In the genomic region with DNA sequence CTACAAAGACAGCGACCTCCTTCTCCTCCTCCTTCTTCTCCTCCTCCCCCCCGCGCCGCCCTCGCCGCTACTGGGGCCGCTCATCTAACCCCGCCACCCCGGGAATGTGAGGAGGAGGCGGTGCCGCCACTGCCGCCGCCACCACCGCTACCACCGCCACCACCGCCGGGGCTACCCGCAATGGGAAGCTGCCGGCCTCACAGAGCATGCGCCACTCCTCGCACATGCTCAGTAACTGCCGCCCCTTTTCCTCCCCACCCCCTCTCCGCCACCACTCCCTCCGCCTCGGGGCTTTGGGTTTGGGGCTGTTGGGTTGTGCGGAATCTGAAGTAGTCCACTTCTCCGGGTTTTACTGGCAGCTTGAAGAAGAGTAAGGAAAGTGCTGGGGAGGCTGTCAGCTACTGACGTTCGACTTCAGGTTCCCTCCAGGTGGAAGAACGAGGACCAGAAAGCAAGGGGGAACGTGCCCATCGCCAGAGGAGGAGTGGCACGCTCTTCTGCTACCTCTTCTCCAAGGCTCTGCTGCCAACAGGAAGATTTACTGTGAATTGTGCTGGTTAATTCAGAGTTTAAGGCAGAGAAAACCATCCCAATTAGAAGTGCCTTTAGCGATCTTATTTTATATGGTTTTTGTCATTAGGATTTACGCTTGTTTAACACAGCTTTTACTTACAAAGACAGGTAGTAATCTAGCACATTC, we compare ENCODE assay signal across 8 cellular contexts. TPM values are rescaled to one million over a fixed set of nuclear protein-coding genes. Genes with fewer than 3 reads are reported as not detected.
DNase-seq lines count a peak whose midpoint lies in the region; ATAC-seq, FAIRE-seq and TF ChIP-seq lines count a peak whose summit lies in the region.

A gene with protein sequence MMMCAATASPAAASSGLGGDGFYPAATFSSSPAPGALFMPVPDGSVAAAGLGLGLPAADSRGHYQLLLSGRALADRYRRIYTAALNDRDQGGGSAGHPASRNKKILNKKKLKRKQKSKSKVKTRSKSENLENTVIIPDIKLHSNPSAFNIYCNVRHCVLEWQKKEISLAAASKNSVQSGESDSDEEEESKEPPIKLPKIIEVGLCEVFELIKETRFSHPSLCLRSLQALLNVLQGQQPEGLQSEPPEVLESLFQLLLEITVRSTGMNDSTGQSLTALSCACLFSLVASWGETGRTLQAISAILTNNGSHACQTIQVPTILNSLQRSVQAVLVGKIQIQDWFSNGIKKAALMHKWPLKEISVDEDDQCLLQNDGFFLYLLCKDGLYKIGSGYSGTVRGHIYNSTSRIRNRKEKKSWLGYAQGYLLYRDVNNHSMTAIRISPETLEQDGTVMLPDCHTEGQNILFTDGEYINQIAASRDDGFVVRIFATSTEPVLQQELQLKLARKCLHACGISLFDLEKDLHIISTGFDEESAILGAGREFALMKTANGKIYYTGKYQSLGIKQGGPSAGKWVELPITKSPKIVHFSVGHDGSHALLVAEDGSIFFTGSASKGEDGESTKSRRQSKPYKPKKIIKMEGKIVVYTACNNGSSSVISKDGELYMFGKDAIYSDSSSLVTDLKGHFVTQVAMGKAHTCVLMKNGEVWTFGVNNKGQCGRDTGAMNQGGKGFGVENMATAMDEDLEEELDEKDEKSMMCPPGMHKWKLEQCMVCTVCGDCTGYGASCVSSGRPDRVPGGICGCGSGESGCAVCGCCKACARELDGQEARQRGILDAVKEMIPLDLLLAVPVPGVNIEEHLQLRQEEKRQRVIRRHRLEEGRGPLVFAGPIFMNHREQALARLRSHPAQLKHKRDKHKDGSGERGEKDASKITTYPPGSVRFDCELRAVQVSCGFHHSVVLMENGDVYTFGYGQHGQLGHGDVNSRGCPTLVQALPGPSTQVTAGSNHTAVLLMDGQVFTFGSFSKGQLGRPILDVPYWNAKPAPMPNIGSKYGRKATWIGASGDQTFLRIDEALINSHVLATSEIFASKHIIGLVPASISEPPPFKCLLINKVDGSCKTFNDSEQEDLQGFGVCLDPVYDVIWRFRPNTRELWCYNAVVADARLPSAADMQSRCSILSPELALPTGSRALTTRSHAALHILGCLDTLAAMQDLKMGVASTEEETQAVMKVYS (N-terminal part only) (minus strand): TSS at position 190 of the 700 bp plus-strand sequence. CDS start 319 bp downstream, outside the sequence.

- BruUV-seq in OCI-LY7 (replicated peaks; lab: Mats Ljungman, UMichigan), result no TSS peak
- no TSS peak for BruUV-seq in endothelial cell of umbilical vein (replicated peaks; lab: Mats Ljungman, UMichigan)

- no peaks in the 10 kb centered on the region for H3K9me2 ChIP-seq in OCI-LY7 (ENCODE audit: insufficient read depth, low read length)

- dilution Hi-C loops in endothelial cell of umbilical vein (cut with MboI; ENCODE audit: extremely low pct_ligation_motif_present, low sequenced_read_pairs), result no loop called here

- H3K4me3 ChIP-seq in OCI-LY7 (ENCODE audit: low read depth, low read length, poor library complexity, severe bottlenecking), result peak within 1 kb of the TSS; percentile 89
- peak within 1 kb of the TSS; percentile 49 to 92 (median 79) for H3K4me3 ChIP-seq in endothelial cell of umbilical vein (replicated peaks in 1 of 3; ENCODE audit: insufficient read depth in 1 of 3, low read depth in 1 of 3, low read length in 3 of 3)

- intact Hi-C loops in OCI-LY7 (cut with micrococcal nuclease; ENCODE audit: unreplicated experiment), result loop anchor here (1.0 to 5.0 kb wide), 2 partner anchors 300 to 370 kb away; a partner anchor contains a TSS
- intact Hi-C loops in endothelial cell of umbilical vein (cut with micrococcal nuclease), result loop anchor here (1.0 to 5.0 kb wide), 9 partner anchors 11 to 1790 kb away; a partner anchor contains a TSS

- peak; percentile 90 for FAIRE-seq in endothelial cell of umbilical vein (lab: Jason Lieb, UNC)

- CTCF ChIA-PET in OCI-LY7 (lab: Charles Lee; ENCODE audit: unreplicated experiment), result interaction anchor here (0.7 to 1.2 kb wide), 3 partner anchors 90 to 151 kb away, joined by 3 to 5 read pairs (median 3); no protein-coding TSS in a partner anchor
- CTCF ChIA-PET in endothelial cell of umbilical vein (lab: Charles Lee), result interaction anchor here (0.6 to 1.7 kb wide), 12 partner anchors 9 to 151 kb away, joined by 3 to 12 read pairs (median 3); no protein-coding TSS in a partner anchor

- H3K36me3 ChIP-seq in OCI-LY7 (ENCODE audit: insufficient read depth, low read length) (no peaks in the 10 kb centered on the region), endothelial cell of umbilical vein (ENCODE audit: control insufficient read depth in 2 of 2, extremely low read depth in 1 of 2, insufficient read depth in 2 of 2, low read length in 2 of 2) (no peaks in the 10 kb centered on the region)

- H2AFZ ChIP-seq in OCI-LY7 (ENCODE audit: low read length) (peak within 1 kb of the TSS; percentile 70), endothelial cell of umbilical vein (ENCODE audit: low read depth, low read length) (peak within 1 kb of the TSS; percentile 95)

- peak; percentile 89 for TF ChIP-seq POLR2A in endothelial cell of umbilical vein (IDR thresholded peaks at IDR 0.05; ENCODE audit: low read depth, low read length)

- no peaks in the 10 kb centered on the region for H3K27me3 ChIP-seq in endothelial cell of umbilical vein (ENCODE audit: control insufficient read depth in 2 of 2, insufficient read depth in 2 of 2, low read length in 2 of 2)

- peak; percentile 47 for ATAC-seq in GM21526 (IDR thresholded peaks at IDR 0.05; ENCODE audit: low FRiP score, unreplicated experiment)

- H3K27ac ChIP-seq in OCI-LY7 (ENCODE audit: low read depth, low read length, poor library complexity, severe bottlenecking), result peak within 1 kb of the TSS; percentile 97
- H3K27ac ChIP-seq in endothelial cell of umbilical vein (ENCODE audit: insufficient read depth, low read depth, low read length), result peak within 1 kb of the TSS; percentile 15

- H3K4me1 ChIP-seq in OCI-LY7 (ENCODE audit: insufficient read depth, low read length, poor library complexity, severe bottlenecking), result peaks cover 58% of the 10 kb centered on the region
- H3K4me1 ChIP-seq in endothelial cell of umbilical vein (ENCODE audit: control insufficient read depth, extremely low read depth, insufficient read depth, low read length), result peaks cover 31% of the 10 kb centered on the region

- POLR2A ChIA-PET in OCI-LY7 (lab: Charles Lee) (interaction anchor here (0.6 to 9.0 kb wide), 9 partner anchors 13 to 309 kb away, joined by 3 to 117 read pairs (median 3); no protein-coding TSS in a partner anchor), endothelial cell of umbilical vein (lab: Charles Lee) (interaction anchor here (0.7 kb wide), 1 partner anchor 196 kb away, joined by 4 read pairs; no protein-coding TSS in a partner anchor)

- peak; percentile 93 for DNase-seq in D341Med (ENCODE audit: low spot score)
- peak; percentile 90 for DNase-seq in HuH-7.5 (ENCODE audit: low spot score)
- DNase-seq in OCI-LY7 (ENCODE audit: low spot score), result peak; percentile 98
- DNase-seq in activated T-cell treated with anti-CD3 and anti-CD28 coated beads for 1 hour (ENCODE audit: low read depth), result peak; percentile 94
- DNase-seq in endothelial cell of umbilical vein (ENCODE audit: low read depth, low spot score), result peak; percentile 99
- DNase-seq in midbrain (lab: John Stamatoyannopoulos, UW), result peak; percentile 97
- DNase-seq in stimulated activated CD8-positive, alpha-beta memory T cell treated with anti-CD3 and anti-CD28 coated beads, Interleukin-2, amount 100 ng/mL, for 48 hours (ENCODE audit: low read depth in 2 of 2), result peak; percentile 94 to 97

- H3K4me2 ChIP-seq in OCI-LY7 (ENCODE audit: low read length) (peak within 1 kb of the TSS; percentile 91), endothelial cell of umbilical vein (ENCODE audit: insufficient read depth, low read length) (peak within 1 kb of the TSS; percentile 98)

- no peaks in the 10 kb centered on the region for H3K9me1 ChIP-seq in endothelial cell of umbilical vein (replicated peaks; ENCODE audit: control insufficient read depth, extremely low read depth, insufficient read depth, low read length)

- TF ChIP-seq CTCF in OCI-LY7 (conservative IDR thresholded peaks at IDR 0.05; ENCODE audit: low read length), result no peak
- no peak for TF ChIP-seq CTCF in endothelial cell of umbilical vein (IDR thresholded peaks at IDR 0.05; ENCODE audit: extremely low read depth in 1 of 2, insufficient read depth in 1 of 2, low read depth in 1 of 2, low read length in 2 of 2)

- H3K79me2 ChIP-seq in OCI-LY7 (ENCODE audit: insufficient read depth, low read depth, low read length) (peaks cover 62% of the 10 kb centered on the region), endothelial cell of umbilical vein (ENCODE audit: control insufficient read depth, insufficient read depth, low read length) (peaks cover 45% of the 10 kb centered on the region)

- H4K20me1 ChIP-seq in OCI-LY7 (ENCODE audit: insufficient read depth, low read length) (peaks cover 38% of the 10 kb centered on the region), endothelial cell of umbilical vein (replicated peaks; ENCODE audit: control insufficient read depth, extremely low read depth, insufficient read depth, low read length) (no peaks in the 10 kb centered on the region)

- H3K9me3 ChIP-seq in OCI-LY7 (ENCODE audit: low read length), result no peaks in the 10 kb centered on the region
- H3K9me3 ChIP-seq in endothelial cell of umbilical vein (replicated peaks; ENCODE audit: control insufficient read depth, insufficient read depth, low read length), result no peaks in the 10 kb centered on the region

- H3K9ac ChIP-seq in endothelial cell of umbilical vein (replicated peaks; ENCODE audit: extremely low read depth, insufficient read depth, low read length), result peak within 1 kb of the TSS; percentile 66

TF ChIP-seq in endothelial cell of umbilical vein, 7 proteins besides CTCF, POLR2A, EP300 and RAD21 (continues in another document):
- TF ChIP-seq JUN (IDR thresholded peaks at IDR 0.05; ENCODE audit: borderline replicate concordance, insufficient read depth, insufficient read length, low read depth) (no peak), POLR2AphosphoS5 (IDR thresholded peaks at IDR 0.05; ENCODE audit: insufficient read depth, low read depth, low read length) (peak; percentile 87)
- TF ChIP-seq, protein P1, sequence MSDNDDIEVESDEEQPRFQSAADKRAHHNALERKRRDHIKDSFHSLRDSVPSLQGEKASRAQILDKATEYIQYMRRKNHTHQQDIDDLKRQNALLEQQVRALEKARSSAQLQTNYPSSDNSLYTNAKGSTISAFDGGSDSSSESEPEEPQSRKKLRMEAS (IDR thresholded peaks at IDR 0.05; ENCODE audit: insufficient read depth, insufficient read length), result peak; percentile 45

RNA-seq across cellular contexts. Expression of the gene that starts here (rescaled TPM):
- total RNA-seq in OCI-LY7 (2014; rRNA removed; shearing (Covaris generic)), result 121 and 148 TPM in 2 replicates
- 120 and 125 TPM in 2 replicates for total RNA-seq in OCI-LY7 (2022)
- 85.8 and 89.8 TPM in 2 replicates for total RNA-seq in endothelial cell of umbilical vein
- polyA plus RNA-seq in endothelial cell of umbilical vein, result 26.0 and 30.5 TPM in 2 replicates
- 37.5 and 38.7 TPM in 2 replicates for polyA plus RNA-seq in endothelial cell of umbilical vein (2011; cell fraction: cytosol; rRNA removed)
- polyA plus RNA-seq in endothelial cell of umbilical vein (2011; cell fraction: nucleus; rRNA removed), result 87.7 and 93.7 TPM in 2 replicates
- polyA plus RNA-seq in endothelial cell of umbilical vein (2012), result 49.8 and 57.9 TPM in 2 replicates
- 141 and 157 TPM in 2 replicates for polyA minus RNA-seq in endothelial cell of umbilical vein
- 45.7 TPM for polyA minus RNA-seq in endothelial cell of umbilical vein (2011; cell fraction: cytosol; rRNA and poly(A)+ RNA removed)
- polyA minus RNA-seq in endothelial cell of umbilical vein (2011; cell fraction: nucleus; rRNA and poly(A)+ RNA removed), result 238 and 307 TPM in 2 replicates

Comparison
In these comparisons a context has a peak if more than half of its experiments do, and no peak if none do; other contexts are left out.
1. Peak in every context shown above with its lines: DNase-seq, ATAC-seq, H3K4me3 ChIP-seq and H3K27ac ChIP-seq.